9 cellular contexts compared by ENCODE assay signal in genomic region chr17:76869209-76869877, GRCh38. TPM values are rescaled to one million over a fixed set of nuclear protein-coding genes. Genes with fewer than 3 reads are reported as not detected.
DNase-seq lines count a peak whose midpoint lies in the region; ATAC-seq and TF ChIP-seq lines count a peak whose summit lies in the region.
"Had no signal": no experiment of that assay in that cellular context is flagged by ENCODE, and none has a peak within 500 bp of the region (broad histone marks: within the 10 kb centered on the region; RNA-seq: fewer than 3 reads in every experiment).

No MANE protein-coding gene starts in this region.

- WGBS in HUES64: 3% methylated on average over 54 of the region's 54 CpGs

- H3K9me3 Mint-ChIP-seq in CD8-positive, alpha-beta T cell: no peaks in the 10 kb centered on the region
- H3K9me3 Mint-ChIP-seq in brain (peaks cover 0 to 2% (median 0%) of the 10 kb centered on the region in 5 experiments), nephron (peaks cover 4% of the 10 kb centered on the region)

- intact Hi-C loops in CD8-positive, alpha-beta T cell (cut with DNase I, micrococcal nuclease): loop anchor here in 1 of 2 experiments (2.0 kb wide), 1 partner anchor 141 kb away; no protein-coding TSS in a partner anchor

- H3K4me3 ChIP-seq in CD8-positive, alpha-beta T cell (ENCODE audit: low read depth, low read length): peak overlapping the region; percentile 39
- H3K4me3 ChIP-seq in HUES64 (ENCODE audit: low read length): peak overlapping the region; percentile 47

- DNase-seq in CD8-positive, alpha-beta T cell: no peak
- DNase-seq in NAMALWA (ENCODE audit: low spot score): no peak
- DNase-seq: activated CD8-positive, alpha-beta memory T cell treated with anti-CD3 and anti-CD28 coated beads, Interleukin-2, amount 50 U/mL, for 48 hours had no signal

- no peak for TF ChIP-seq CTCF in CD8-positive, alpha-beta T cell (IDR thresholded peaks at IDR 0.05)
- no peak for TF ChIP-seq CTCF in brain (conservative IDR thresholded peaks at IDR 0.05)
- TF ChIP-seq CTCF in nephron (IDR thresholded peaks at IDR 0.05; ENCODE audit: unreplicated experiment in 3 of 3): no peak

- no peaks in the 10 kb centered on the region for H3K9me3 ChIP-seq in CD8-positive, alpha-beta T cell (ENCODE audit: low read length)
- no peaks in the 10 kb centered on the region for H3K9me3 ChIP-seq in HUES64 (ENCODE audit: insufficient read depth, low read depth, low read length)

- peaks cover 10% of the 10 kb centered on the region for H3K4me1 ChIP-seq in CD8-positive, alpha-beta T cell (ENCODE audit: insufficient read depth, low read length)
- peaks cover 9% of the 10 kb centered on the region; the same call in 1 of the 2 replicates for H3K4me1 ChIP-seq in HUES64 (ENCODE audit: insufficient read depth, low read length)

- H3K9ac ChIP-seq in HUES64 (ENCODE audit: low read depth, low read length): no peak overlapping the region

- peak overlapping the region; percentile 60 for H3K4me3 Mint-ChIP-seq in CD8-positive, alpha-beta T cell
- H3K4me3 Mint-ChIP-seq in brain (peak overlapping the region; percentile 88 to 90 (median 88)), nephron (peak overlapping the region; percentile 67 to 74 (median 70))

- H3K27me3 Mint-ChIP-seq in CD8-positive, alpha-beta T cell (ENCODE audit: low read depth): peaks cover 19% of the 10 kb centered on the region
- H3K27me3 Mint-ChIP-seq in brain: peaks cover 15% of the 10 kb centered on the region
- H3K27me3 Mint-ChIP-seq in nephron (ENCODE audit: low read depth): peaks cover 70% of the 10 kb centered on the region

- no peak for ATAC-seq in CD8-positive, alpha-beta T cell
- ATAC-seq in GM18505 (IDR thresholded peaks at IDR 0.05; ENCODE audit: unreplicated experiment) (no peak), GM18498 (IDR thresholded peaks at IDR 0.05; ENCODE audit: unreplicated experiment) (no peak), esophagus mucosa (no peak)

- POLR2A ChIA-PET in CD8-positive, alpha-beta T cell (lab: Charles Lee): interaction anchor here (1.7 kb wide), 1 partner anchor 187 kb away, joined by 9 read pairs; no protein-coding TSS in a partner anchor

- H3K36me3 Mint-ChIP-seq in CD8-positive, alpha-beta T cell: no peaks in the 10 kb centered on the region
- H3K36me3 Mint-ChIP-seq in brain: peaks cover 19% of the 10 kb centered on the region
- H3K36me3 Mint-ChIP-seq in nephron (ENCODE audit: low read depth): no peaks in the 10 kb centered on the region

- H3K27ac Mint-ChIP-seq in CD8-positive, alpha-beta T cell: no peak overlapping the region
- H3K27ac Mint-ChIP-seq in brain: peak overlapping the region in 2 of 5 experiments; percentile 64 to 66
- H3K27ac Mint-ChIP-seq in nephron: no peak overlapping the region

- H3K27me3 ChIP-seq in CD8-positive, alpha-beta T cell (ENCODE audit: insufficient read depth, low read length): peaks cover 12% of the 10 kb centered on the region
- H3K27me3 ChIP-seq in HUES64 (ENCODE audit: insufficient read depth, low read length): peaks cover 34% of the 10 kb centered on the region

- H3K27ac ChIP-seq in CD8-positive, alpha-beta T cell (ENCODE audit: low read depth, low read length): no peak overlapping the region
- H3K27ac ChIP-seq in HUES64 (ENCODE audit: low read depth, low read length): no peak overlapping the region

- TF ChIP-seq POLR2A in GM18505 (IDR thresholded peaks at IDR 0.05; ENCODE audit: borderline replicate concordance, extremely low read depth, insufficient read depth, insufficient read length): no peak

- CTCF ChIA-PET in CD8-positive, alpha-beta T cell (lab: Charles Lee): interaction anchor here (0.6 to 10.2 kb wide), 6 partner anchors 10 to 204 kb away, joined by 4 to 186 read pairs (median 10); no protein-coding TSS in a partner anchor

- H3K36me3 ChIP-seq in CD8-positive, alpha-beta T cell (ENCODE audit: insufficient read depth, low read length): no peaks in the 10 kb centered on the region
- no peaks in the 10 kb centered on the region for H3K36me3 ChIP-seq in HUES64 (ENCODE audit: insufficient read depth, low read length)

- H3K4me1 Mint-ChIP-seq in CD8-positive, alpha-beta T cell (ENCODE audit: low read depth): peaks cover 5% of the 10 kb centered on the region
- H3K4me1 Mint-ChIP-seq in brain (peaks cover 40% of the 10 kb centered on the region), nephron (peaks cover 11% of the 10 kb centered on the region)

RNA-seq across cellular contexts. Expression of gene MGAT5B, which starts 1.1 kb away (rescaled TPM):
- total RNA-seq in CD8-positive, alpha-beta T cell: under 1 TPM; 0.24 to 0.36 TPM
- 4.3 TPM for polyA plus RNA-seq in HUES64 (2013, experiment 1 of 2)
- 4.4 TPM for polyA plus RNA-seq in HUES64 (2013, experiment 2 of 2)
- polyA plus RNA-seq in brain (ENCODE audit: insufficient read depth, low read depth, low replicate concordance): 46.3 TPM
- 0.20 TPM for total RNA-seq in esophagus mucosa
